In the genomic region with DNA sequence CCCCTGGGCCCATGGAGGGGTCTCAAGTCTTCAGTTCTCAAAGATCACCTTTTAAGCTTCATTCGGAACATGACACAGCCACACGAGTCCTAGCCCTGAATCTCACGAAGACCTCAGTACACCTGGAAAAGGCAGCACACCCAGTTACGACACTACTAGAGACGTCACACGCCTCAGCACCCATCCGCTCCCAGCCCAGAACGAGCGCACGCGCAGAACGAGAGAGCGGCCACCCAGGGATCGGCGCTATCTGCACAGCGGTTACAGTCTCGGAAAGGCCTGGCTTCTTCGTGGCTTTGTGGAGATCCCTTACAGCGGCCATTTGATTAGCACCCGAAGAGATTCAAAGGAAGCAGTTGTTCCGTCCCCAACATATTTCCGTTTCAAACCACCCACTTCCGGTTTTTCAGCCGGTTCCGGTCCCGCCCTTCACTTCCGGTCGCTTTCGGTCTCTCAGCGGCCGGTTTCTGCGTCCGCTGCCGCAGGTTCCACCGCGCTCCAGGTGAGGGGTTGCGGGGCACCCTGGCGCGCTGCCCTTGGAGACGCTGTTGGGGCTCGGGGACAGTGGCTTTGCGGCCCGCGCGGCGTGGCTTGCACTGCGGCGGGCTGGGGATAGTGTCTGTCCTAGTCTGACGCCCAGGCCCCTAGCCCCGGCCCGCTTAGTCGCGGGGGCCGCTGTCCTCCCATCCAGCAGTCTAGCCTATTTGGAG, we compare ENCODE assay signal across 8 cellular contexts. TPM values are rescaled to one million over a fixed set of nuclear protein-coding genes. Genes with fewer than 3 reads are reported as not detected.
DNase-seq lines count a peak whose midpoint lies in the region; ATAC-seq, FAIRE-seq and TF ChIP-seq lines count a peak whose summit lies in the region.

A gene with protein sequence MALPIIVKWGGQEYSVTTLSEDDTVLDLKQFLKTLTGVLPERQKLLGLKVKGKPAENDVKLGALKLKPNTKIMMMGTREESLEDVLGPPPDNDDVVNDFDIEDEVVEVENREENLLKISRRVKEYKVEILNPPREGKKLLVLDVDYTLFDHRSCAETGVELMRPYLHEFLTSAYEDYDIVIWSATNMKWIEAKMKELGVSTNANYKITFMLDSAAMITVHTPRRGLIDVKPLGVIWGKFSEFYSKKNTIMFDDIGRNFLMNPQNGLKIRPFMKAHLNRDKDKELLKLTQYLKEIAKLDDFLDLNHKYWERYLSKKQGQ (plus strand): TSS at position 432 of the 710 bp plus-strand sequence. CDS start 5,626 bp downstream, outside the sequence.

- TF ChIP-seq CTCF in DND-41 (IDR thresholded peaks at IDR 0.05; ENCODE audit: borderline replicate concordance, extremely low read depth, low read length, poor library complexity, severe bottlenecking) (peak; percentile 1), KMS-11 (conservative IDR thresholded peaks at IDR 0.05; ENCODE audit: low read depth, low read length) (no peak), esophagus squamous epithelium (IDR thresholded peaks at IDR 0.05) (no peak)

- FAIRE-seq in RCC 7860 (lab: Jason Lieb, UNC): no peak

- H3K9me3 ChIP-seq in DND-41 (ENCODE audit: insufficient read depth, low read length, severe bottlenecking) (peaks cover 3% of the 10 kb centered on the region), esophagus squamous epithelium (no peaks in the 10 kb centered on the region)

- ATAC-seq in DND-41 (ENCODE audit: insufficient read depth, low read depth) (peak; percentile 88), GM21786 (IDR thresholded peaks at IDR 0.05; ENCODE audit: unreplicated experiment) (peak; percentile 94)
- peak; percentile 90 to 92 for ATAC-seq in activated T-cell treated with anti-CD3 and anti-CD28 coated beads, Interleukin-2, amount 50 U/mL, for 72 hours (replicated peaks in 1 of 2)

- H3K36me3 ChIP-seq in DND-41 (ENCODE audit: insufficient read depth, low read length): peaks cover 7% of the 10 kb centered on the region; the same call in 1 of the 2 replicates
- H3K36me3 ChIP-seq in KMS-11 (ENCODE audit: insufficient read depth): no peaks in the 10 kb centered on the region
- H3K36me3 ChIP-seq in esophagus squamous epithelium: peaks cover 0 to 5% (median 0%) of the 10 kb centered on the region in 3 donors

- H3K27ac ChIP-seq in DND-41 (ENCODE audit: low read length) (peak within 1 kb of the TSS; percentile 92), KMS-11 (peak within 1 kb of the TSS; percentile 78), esophagus squamous epithelium (peak within 1 kb of the TSS; percentile 90 to 97 (median 96))

- H3K27me3 ChIP-seq in DND-41 (ENCODE audit: insufficient read depth, low read length, poor library complexity) (no peaks in the 10 kb centered on the region), KMS-11 (ENCODE audit: insufficient read depth, low read depth) (no peaks in the 10 kb centered on the region), esophagus squamous epithelium (peaks cover 0 to 7% (median 0%) of the 10 kb centered on the region in 4 donors)

- H2AFZ ChIP-seq in DND-41 (ENCODE audit: low read depth, low read length): peak within 1 kb of the TSS; percentile 93
- H2AFZ ChIP-seq in KMS-11 (ENCODE audit: low read depth): peak within 1 kb of the TSS; percentile 90

- no peaks in the 10 kb centered on the region for H3K27me3 Mint-ChIP-seq in activated T-cell treated with anti-CD3 and anti-CD28 coated beads, Interleukin-2, amount 50 U/mL, for 72 hours (ENCODE audit: low read depth)

- H3K4me2 ChIP-seq in DND-41 (ENCODE audit: insufficient read depth, low read length): peak within 1 kb of the TSS; percentile 88
- peak within 1 kb of the TSS; percentile 78 for H3K4me2 ChIP-seq in KMS-11

- H3K79me2 ChIP-seq in DND-41 (ENCODE audit: insufficient read depth, low read length) (peaks cover 41% of the 10 kb centered on the region), KMS-11 (ENCODE audit: insufficient read depth, low read depth) (peaks cover 5% of the 10 kb centered on the region; the same call in 1 of the 2 replicates)

- peak within 1 kb of the TSS; percentile 91 for H3K27ac Mint-ChIP-seq in activated T-cell treated with anti-CD3 and anti-CD28 coated beads, Interleukin-2, amount 50 U/mL, for 72 hours

- H3K36me3 Mint-ChIP-seq in activated T-cell treated with anti-CD3 and anti-CD28 coated beads, Interleukin-2, amount 50 U/mL, for 72 hours (ENCODE audit: insufficient read depth in 2 of 2): peaks cover 13 to 25% of the 10 kb centered on the region in 2 donors

- DNase-seq in DND-41: peak; percentile 77
- peak; percentile 60 for DNase-seq in RCC 7860 (ENCODE audit: low spot score)
- peak; percentile 81 to 83 for DNase-seq in activated T-cell treated with anti-CD3 and anti-CD28 coated beads, Interleukin-2, amount 50 U/mL, for 72 hours
- peak; percentile 42 for DNase-seq in esophagus squamous epithelium (lab: John Stamatoyannopoulos, UW)
- DNase-seq in myocyte (ENCODE audit: low read depth): peak; percentile 87
- DNase-seq in stimulated activated CD8-positive, alpha-beta memory T cell treated with anti-CD3 and anti-CD28 coated beads, Interleukin-7, amount 100 ng/mL, for 48 hours (ENCODE audit: extremely low read depth in 1 of 2, low read depth in 1 of 2): peak; percentile 68 to 69

- peak within 1 kb of the TSS; percentile 65 to 82 for H3K4me3 ChIP-seq in DND-41 (ENCODE audit: low read depth in 1 of 2, low read length in 2 of 2)
- H3K4me3 ChIP-seq in KMS-11 (IDR thresholded peaks at IDR 0.05; ENCODE audit: insufficient read depth, low read depth, low read length): no peak within 1 kb of the TSS
- peak within 1 kb of the TSS; percentile 79 to 96 (median 93) for H3K4me3 ChIP-seq in esophagus squamous epithelium

- WGBS in esophagus squamous epithelium, 2 donors: 0 to 2% methylated on average over 7 to 28 of the region's 54 CpGs

- H3K4me1 ChIP-seq in DND-41 (ENCODE audit: insufficient read depth, low read length) (peaks cover 30% of the 10 kb centered on the region), KMS-11 (ENCODE audit: low read depth, poor library complexity, severe bottlenecking) (peaks cover 6% of the 10 kb centered on the region), esophagus squamous epithelium (peaks cover 9 to 22% (median 12%) of the 10 kb centered on the region in 3 donors)

- peak within 1 kb of the TSS; percentile 77 for H3K9ac ChIP-seq in DND-41 (ENCODE audit: low read depth, low read length)
- H3K9ac ChIP-seq in KMS-11: peak within 1 kb of the TSS; percentile 65

- intact Hi-C loops in esophagus squamous epithelium (cut with DNase I): loop anchor here (5.0 to 10.0 kb wide), 2 partner anchors 56 to 108 kb away; a partner anchor contains a TSS

- peaks cover 4 to 8% of the 10 kb centered on the region in 2 donors for H3K9me3 Mint-ChIP-seq in activated T-cell treated with anti-CD3 and anti-CD28 coated beads, Interleukin-2, amount 50 U/mL, for 72 hours

- H4K20me1 ChIP-seq in DND-41 (ENCODE audit: insufficient read depth, low read length) (no peaks in the 10 kb centered on the region), KMS-11 (ENCODE audit: insufficient read depth) (no peaks in the 10 kb centered on the region)

- TF ChIP-seq POLR2A in esophagus squamous epithelium (IDR thresholded peaks at IDR 0.05): peak in 2 of 4 donors; percentile 53 to 60

- H3K4me1 Mint-ChIP-seq in activated T-cell treated with anti-CD3 and anti-CD28 coated beads, Interleukin-2, amount 50 U/mL, for 72 hours (ENCODE audit: low read depth): peaks cover 41% of the 10 kb centered on the region

- peak within 1 kb of the TSS; percentile 96 to 98 for H3K4me3 Mint-ChIP-seq in activated T-cell treated with anti-CD3 and anti-CD28 coated beads, Interleukin-2, amount 50 U/mL, for 72 hours

RNA-seq across cellular contexts. Expression of the gene that starts here (rescaled TPM):
- 10 to 100 TPM; 40.2 to 42.0 TPM for total RNA-seq in activated T-cell treated with anti-CD3 and anti-CD28 coated beads, Interleukin-2, amount 50 U/mL, for 72 hours
- total RNA-seq in esophagus squamous epithelium (10 to 100 TPM; 19.0 to 34.9 (median 24.6) TPM), myocyte (27.4 and 28.6 TPM in 2 replicates)
- polyA plus RNA-seq in myocyte (2012): 14.5 TPM
